In the genomic region with DNA sequence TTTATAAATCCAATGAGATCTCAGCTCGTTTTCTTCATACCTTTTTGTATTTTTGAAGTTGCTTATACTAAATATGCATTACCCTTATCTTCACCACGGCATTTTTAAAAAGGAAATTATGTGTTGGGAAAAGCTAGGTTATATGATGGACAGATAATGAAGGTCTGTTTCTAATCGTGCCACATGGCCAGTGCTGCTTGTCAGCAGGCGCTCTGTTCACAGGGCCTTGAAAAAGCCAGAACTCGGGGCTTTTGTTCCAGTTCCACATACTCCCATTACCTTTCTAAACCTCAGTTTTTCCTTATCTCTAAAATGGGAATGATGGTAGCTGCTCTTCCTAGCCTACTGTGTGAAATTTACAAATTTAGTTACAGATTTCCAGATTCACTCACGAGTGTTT, we compare ENCODE assay signal across 1 cellular context.
TF ChIP-seq lines count a peak whose summit lies in the region.

No MANE protein-coding gene starts in this region.

TF ChIP-seq in K562, 482 proteins besides CTCF, POLR2A, EP300 and RAD21:
- TF ChIP-seq ETV5 (CRISPR knock-in tag; IDR thresholded peaks at IDR 0.05; ENCODE audit: low read depth) (no peak), MEIS2 (IDR thresholded peaks at IDR 0.05; ENCODE audit: partially characterized antibody) (peak; percentile 10), NFYB (IDR thresholded peaks at IDR 0.05; ENCODE audit: extremely low read depth, insufficient read length) (no peak), STAT5B (CRISPR knock-in tag; IDR thresholded peaks at IDR 0.05) (no peak), SMARCC2 (IDR thresholded peaks at IDR 0.05; ENCODE audit: low read depth) (no peak), ZNF589 (CRISPR knock-in tag; IDR thresholded peaks at IDR 0.05; ENCODE audit: low read depth) (0 out of 2 replicates have a peak, but pooled peaks have one; percentile 2)
- TF ChIP-seq, protein P1, sequence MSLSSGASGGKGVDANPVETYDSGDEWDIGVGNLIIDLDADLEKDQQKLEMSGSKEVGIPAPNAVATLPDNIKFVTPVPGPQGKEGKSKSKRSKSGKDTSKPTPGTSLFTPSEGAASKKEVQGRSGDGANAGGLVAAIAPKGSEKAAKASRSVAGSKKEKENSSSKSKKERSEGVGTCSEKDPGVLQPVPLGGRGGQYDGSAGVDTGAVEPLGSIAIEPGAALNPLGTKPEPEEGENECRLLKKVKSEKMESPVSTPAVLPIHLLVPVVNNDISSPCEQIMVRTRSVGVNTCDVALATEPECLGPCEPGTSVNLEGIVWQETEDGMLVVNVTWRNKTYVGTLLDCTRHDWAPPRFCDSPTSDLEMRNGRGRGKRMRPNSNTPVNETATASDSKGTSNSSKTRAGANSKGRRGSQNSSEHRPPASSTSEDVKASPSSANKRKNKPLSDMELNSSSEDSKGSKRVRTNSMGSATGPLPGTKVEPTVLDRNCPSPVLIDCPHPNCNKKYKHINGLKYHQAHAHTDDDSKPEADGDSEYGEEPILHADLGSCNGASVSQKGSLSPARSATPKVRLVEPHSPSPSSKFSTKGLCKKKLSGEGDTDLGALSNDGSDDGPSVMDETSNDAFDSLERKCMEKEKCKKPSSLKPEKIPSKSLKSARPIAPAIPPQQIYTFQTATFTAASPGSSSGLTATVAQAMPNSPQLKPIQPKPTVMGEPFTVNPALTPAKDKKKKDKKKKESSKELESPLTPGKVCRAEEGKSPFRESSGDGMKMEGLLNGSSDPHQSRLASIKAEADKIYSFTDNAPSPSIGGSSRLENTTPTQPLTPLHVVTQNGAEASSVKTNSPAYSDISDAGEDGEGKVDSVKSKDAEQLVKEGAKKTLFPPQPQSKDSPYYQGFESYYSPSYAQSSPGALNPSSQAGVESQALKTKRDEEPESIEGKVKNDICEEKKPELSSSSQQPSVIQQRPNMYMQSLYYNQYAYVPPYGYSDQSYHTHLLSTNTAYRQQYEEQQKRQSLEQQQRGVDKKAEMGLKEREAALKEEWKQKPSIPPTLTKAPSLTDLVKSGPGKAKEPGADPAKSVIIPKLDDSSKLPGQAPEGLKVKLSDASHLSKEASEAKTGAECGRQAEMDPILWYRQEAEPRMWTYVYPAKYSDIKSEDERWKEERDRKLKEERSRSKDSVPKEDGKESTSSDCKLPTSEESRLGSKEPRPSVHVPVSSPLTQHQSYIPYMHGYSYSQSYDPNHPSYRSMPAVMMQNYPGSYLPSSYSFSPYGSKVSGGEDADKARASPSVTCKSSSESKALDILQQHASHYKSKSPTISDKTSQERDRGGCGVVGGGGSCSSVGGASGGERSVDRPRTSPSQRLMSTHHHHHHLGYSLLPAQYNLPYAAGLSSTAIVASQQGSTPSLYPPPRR (CRISPR knock-in tag; IDR thresholded peaks at IDR 0.05; ENCODE audit: borderline replicate concordance) = no peak
